ENCODE assay signal across 16 cellular contexts in the genomic region with DNA sequence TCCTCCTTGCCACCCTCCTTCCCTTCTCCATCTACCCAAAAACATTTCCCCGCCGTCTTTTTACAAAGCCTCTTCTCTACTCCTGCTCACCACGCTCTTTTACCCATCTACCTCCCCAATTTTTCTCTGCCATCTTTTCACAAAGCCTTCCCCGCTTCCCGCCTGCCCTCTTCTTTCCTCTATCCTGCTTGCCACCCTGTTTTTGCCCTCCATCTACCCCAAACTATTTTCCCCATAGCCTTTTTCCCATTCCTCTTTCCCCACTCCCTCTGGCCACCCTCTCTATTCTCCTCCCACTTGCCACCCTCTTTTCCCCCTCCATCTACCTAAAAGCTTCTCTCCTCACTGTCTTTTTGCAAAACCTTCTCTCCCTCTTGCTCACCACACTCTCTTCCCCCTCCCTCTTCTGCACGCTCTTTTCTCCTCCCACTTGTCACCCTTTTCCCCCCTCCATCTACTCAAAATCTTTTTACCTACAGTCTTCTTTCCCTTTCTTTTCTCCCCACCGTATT.
"Had no signal": no experiment of that assay in that cellular context is flagged by ENCODE, and none has a peak within 500 bp of the region (broad histone marks: within the 10 kb centered on the region; RNA-seq: fewer than 3 reads in every experiment).

No MANE protein-coding gene starts in this region.

- FAIRE-seq: pancreas had no signal

- H3K27ac ChIP-seq: epithelial cell of prostate, gastroesophageal sphincter, pancreas, skin epidermis, stomach, thoracic aorta had no signal

- H3K27ac Mint-ChIP-seq: activated CD4-positive, alpha-beta T cell treated with anti-CD3 and anti-CD28 coated beads, Interleukin-2, amount 10 ng/mL, durations not matched to agents 7 days and 5 days; activated naive CD4-positive, alpha-beta T cell treated with anti-CD3 and anti-CD28 coated beads, Interleukin-2, amount 10 ng/mL, durations not matched to agents 7 days and 5 days; activated T-helper 17 cell treated with anti-CD3 and anti-CD28 coated beads, Interleukin-2, amount 50 U/mL, for 72 hours; nephron had no signal

- H3K9me3 Mint-ChIP-seq: activated CD4-positive, alpha-beta T cell treated with anti-CD3 and anti-CD28 coated beads, Interleukin-2, amount 10 ng/mL, durations not matched to agents 7 days and 5 days; activated naive CD4-positive, alpha-beta T cell treated with anti-CD3 and anti-CD28 coated beads, Interleukin-2, amount 10 ng/mL, durations not matched to agents 7 days and 5 days; activated T-helper 17 cell treated with anti-CD3 and anti-CD28 coated beads, Interleukin-2, amount 50 U/mL, for 72 hours; nephron had no signal

- H3K27me3 Mint-ChIP-seq: activated CD4-positive, alpha-beta T cell treated with anti-CD3 and anti-CD28 coated beads, Interleukin-2, amount 10 ng/mL, durations not matched to agents 7 days and 5 days; activated T-helper 17 cell treated with anti-CD3 and anti-CD28 coated beads, Interleukin-2, amount 50 U/mL, for 72 hours had no signal

- H3K4me1 Mint-ChIP-seq: activated CD4-positive, alpha-beta T cell treated with anti-CD3 and anti-CD28 coated beads, Interleukin-2, amount 10 ng/mL, durations not matched to agents 7 days and 5 days; activated naive CD4-positive, alpha-beta T cell treated with anti-CD3 and anti-CD28 coated beads, Interleukin-2, amount 10 ng/mL, durations not matched to agents 7 days and 5 days; activated T-helper 17 cell treated with anti-CD3 and anti-CD28 coated beads, Interleukin-2, amount 50 U/mL, for 72 hours had no signal

- H3K4me3 Mint-ChIP-seq: activated CD4-positive, alpha-beta T cell treated with anti-CD3 and anti-CD28 coated beads, Interleukin-2, amount 10 ng/mL, durations not matched to agents 7 days and 5 days; activated naive CD4-positive, alpha-beta T cell treated with anti-CD3 and anti-CD28 coated beads, Interleukin-2, amount 10 ng/mL, durations not matched to agents 7 days and 5 days; activated T-helper 17 cell treated with anti-CD3 and anti-CD28 coated beads, Interleukin-2, amount 50 U/mL, for 72 hours; nephron had no signal

- H3K4me1 ChIP-seq: gastroesophageal sphincter, pancreas, stomach had no signal

- H3K36me3 ChIP-seq: gastroesophageal sphincter, pancreas, stomach, thoracic aorta had no signal

- ATAC-seq: activated T-helper 17 cell treated with anti-CD3 and anti-CD28 coated beads, Interleukin-2, amount 50 U/mL, for 72 hours; gastroesophageal sphincter; left lobe of liver; pancreas had no signal

- H3K27me3 ChIP-seq: gastroesophageal sphincter, pancreas, stomach had no signal

- H3K36me3 Mint-ChIP-seq: activated naive CD4-positive, alpha-beta T cell treated with anti-CD3 and anti-CD28 coated beads, Interleukin-2, amount 10 ng/mL, durations not matched to agents 7 days and 5 days had no signal

- H3K4me3 ChIP-seq: gastroesophageal sphincter, pancreas, skin epidermis, stomach, thoracic aorta had no signal

- DNase-seq: activated CD4-positive, alpha-beta T cell treated with anti-CD3 and anti-CD28 coated beads, Interleukin-2, amount 10 ng/mL, durations not matched to agents 7 days and 5 days; activated CD4-positive, CD25-positive, alpha-beta regulatory T cell; activated CD8-positive, alpha-beta memory T cell treated with anti-CD3 and anti-CD28 coated beads for 24 hours; activated naive CD4-positive, alpha-beta T cell treated with anti-CD3 and anti-CD28 coated beads, Interleukin-2, amount 10 ng/mL, durations not matched to agents 7 days and 5 days; caudate nucleus; cortex of kidney; effector memory CD4-positive, alpha-beta T cell; pancreas; stomach had no signal

- H3K9me3 ChIP-seq: gastroesophageal sphincter, pancreas, stomach, thoracic aorta had no signal
